8 cellular contexts compared by ENCODE assay signal in the genomic region with DNA sequence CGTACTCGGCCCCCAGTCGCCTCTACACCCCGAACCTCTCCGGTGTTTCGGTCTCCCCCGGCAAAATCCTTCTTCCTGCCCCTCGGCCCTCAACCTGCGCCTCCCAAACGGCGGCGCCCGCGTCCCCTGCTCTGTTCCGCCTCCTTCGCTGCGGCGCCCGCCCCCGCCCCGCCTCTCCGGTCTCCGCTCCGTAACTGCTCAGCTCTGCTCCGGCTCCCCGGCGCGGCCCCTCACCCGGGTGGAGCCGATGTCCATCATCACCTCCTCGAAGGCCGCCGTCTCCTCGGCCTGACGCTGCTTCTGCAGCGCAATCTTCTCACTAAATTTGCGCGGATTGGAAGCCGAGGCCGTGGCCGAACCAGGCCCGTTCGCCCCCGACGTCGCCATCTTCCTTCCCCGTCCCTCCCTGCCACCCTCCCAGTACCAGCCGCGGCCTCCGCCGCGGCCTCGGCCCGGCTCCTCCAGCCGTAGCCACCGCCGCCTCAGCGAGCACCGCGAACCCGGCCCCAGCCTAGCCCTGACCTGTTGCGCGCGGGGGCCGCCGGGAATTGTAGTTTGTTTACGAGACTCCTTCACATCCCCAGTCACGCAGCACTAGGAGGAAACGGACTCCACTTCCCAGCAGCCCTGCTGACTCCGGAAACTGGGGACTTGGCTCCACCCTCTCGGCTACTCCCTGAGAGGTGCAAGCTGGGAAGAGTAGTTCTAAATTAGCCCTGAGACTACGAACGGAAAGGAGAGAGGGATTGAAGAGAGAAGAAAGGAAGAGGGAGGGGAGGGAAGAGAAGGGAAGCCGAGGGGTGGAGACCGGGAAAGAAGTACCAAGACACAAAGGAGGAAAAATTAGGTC. TPM values are rescaled to one million over a fixed set of nuclear protein-coding genes. Genes with fewer than 3 reads are reported as not detected.
DNase-seq lines count a peak whose midpoint lies in the region; ATAC-seq, FAIRE-seq and TF ChIP-seq lines count a peak whose summit lies in the region.

A gene with protein sequence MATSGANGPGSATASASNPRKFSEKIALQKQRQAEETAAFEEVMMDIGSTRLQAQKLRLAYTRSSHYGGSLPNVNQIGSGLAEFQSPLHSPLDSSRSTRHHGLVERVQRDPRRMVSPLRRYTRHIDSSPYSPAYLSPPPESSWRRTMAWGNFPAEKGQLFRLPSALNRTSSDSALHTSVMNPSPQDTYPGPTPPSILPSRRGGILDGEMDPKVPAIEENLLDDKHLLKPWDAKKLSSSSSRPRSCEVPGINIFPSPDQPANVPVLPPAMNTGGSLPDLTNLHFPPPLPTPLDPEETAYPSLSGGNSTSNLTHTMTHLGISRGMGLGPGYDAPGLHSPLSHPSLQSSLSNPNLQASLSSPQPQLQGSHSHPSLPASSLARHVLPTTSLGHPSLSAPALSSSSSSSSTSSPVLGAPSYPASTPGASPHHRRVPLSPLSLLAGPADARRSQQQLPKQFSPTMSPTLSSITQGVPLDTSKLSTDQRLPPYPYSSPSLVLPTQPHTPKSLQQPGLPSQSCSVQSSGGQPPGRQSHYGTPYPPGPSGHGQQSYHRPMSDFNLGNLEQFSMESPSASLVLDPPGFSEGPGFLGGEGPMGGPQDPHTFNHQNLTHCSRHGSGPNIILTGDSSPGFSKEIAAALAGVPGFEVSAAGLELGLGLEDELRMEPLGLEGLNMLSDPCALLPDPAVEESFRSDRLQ (minus strand): TSS at position 502 of the 850 bp plus-strand sequence. CDS start 115 bp downstream, at position 387.

- no peaks in the 10 kb centered on the region for H3K27me3 Mint-ChIP-seq in activated naive CD8-positive, alpha-beta T cell treated with anti-CD3 and anti-CD28 coated beads, Interleukin-2, amount 50 U/mL, for 24 hours

- H3K4me3 ChIP-seq in GM12875 (ENCODE audit: low read depth, low read length) (peak within 1 kb of the TSS; percentile 98), pancreas (peak within 1 kb of the TSS; percentile 67 to 91 (median 78)), tibial artery (peak within 1 kb of the TSS; percentile 78 to 83)

- FAIRE-seq in pancreas (lab: Jason Lieb, UNC), result peak; percentile 47

- WGBS in pancreas, 2 donors, result 1% methylated on average over 74 of the region's 75 CpGs

- peak within 1 kb of the TSS; percentile 93 for H3K4me3 Mint-ChIP-seq in activated naive CD8-positive, alpha-beta T cell treated with anti-CD3 and anti-CD28 coated beads, Interleukin-2, amount 50 U/mL, for 24 hours

- peaks cover 61% of the 10 kb centered on the region for H3K4me1 Mint-ChIP-seq in activated naive CD8-positive, alpha-beta T cell treated with anti-CD3 and anti-CD28 coated beads, Interleukin-2, amount 50 U/mL, for 24 hours

- intact Hi-C loops in Right ventricle myocardium superior (cut with DNase I), result no loop called here
- intact Hi-C loops in pancreas (cut with DNase I), result no loop called here
- intact Hi-C loops in tibial artery (cut with DNase I; ENCODE audit: low total_unique reads), result no loop called here

- H3K27me3 ChIP-seq in pancreas, result no peaks in the 10 kb centered on the region
- no peaks in the 10 kb centered on the region for H3K27me3 ChIP-seq in tibial artery

- H3K4me1 ChIP-seq in pancreas (peaks cover 7 to 27% (median 10%) of the 10 kb centered on the region in 3 donors), tibial artery (peaks cover 0 to 57% (median 49%) of the 10 kb centered on the region in 4 donors)

- peak within 1 kb of the TSS; percentile 90 for H3K27ac Mint-ChIP-seq in activated naive CD8-positive, alpha-beta T cell treated with anti-CD3 and anti-CD28 coated beads, Interleukin-2, amount 50 U/mL, for 24 hours

- H3K27ac ChIP-seq in pancreas, result peak within 1 kb of the TSS; percentile 63 to 91 (median 73)
- peak within 1 kb of the TSS; percentile 86 to 92 for H3K27ac ChIP-seq in tibial artery

- DNase-seq in NCI-H1417 treated with DMSO at 0.1 percent for 48 hours (lab: John Stamatoyannopoulos, UW), result peak; percentile 85
- peak; percentile 98 for DNase-seq in SW480 (ENCODE audit: low spot score)
- DNase-seq in activated naive CD8-positive, alpha-beta T cell treated with anti-CD3 and anti-CD28 coated beads, Interleukin-2, amount 50 U/mL, for 24 hours, result peak; percentile 96
- peak; percentile 100 for DNase-seq in Right ventricle myocardium superior
- peak; percentile 95 to 99 (median 98) for DNase-seq in pancreas
- DNase-seq in tibial artery, result peak; percentile 99 to 100

- TF ChIP-seq CTCF in GM12875 (IDR thresholded peaks at IDR 0.05; ENCODE audit: borderline replicate concordance, insufficient read depth, low read depth, low read length) (no peak), pancreas (IDR thresholded peaks at IDR 0.05) (no peak), tibial artery (IDR thresholded peaks at IDR 0.05) (peak in 1 of 2 experiments; percentile 4)

- H3K36me3 Mint-ChIP-seq in activated naive CD8-positive, alpha-beta T cell treated with anti-CD3 and anti-CD28 coated beads, Interleukin-2, amount 50 U/mL, for 24 hours (ENCODE audit: low read depth), result peaks cover 23% of the 10 kb centered on the region

- peak; percentile 85 for ATAC-seq in HG02798 (IDR thresholded peaks at IDR 0.05; ENCODE audit: poor library complexity, unreplicated experiment)
- ATAC-seq in activated naive CD8-positive, alpha-beta T cell treated with anti-CD3 and anti-CD28 coated beads, Interleukin-2, amount 50 U/mL, for 24 hours, result peak; percentile 90
- peak; percentile 90 for ATAC-seq in Right ventricle myocardium superior (ENCODE audit: poor library complexity)
- peak; percentile 85 to 90 (median 88) for ATAC-seq in pancreas

- no peaks in the 10 kb centered on the region for H3K9me3 Mint-ChIP-seq in activated naive CD8-positive, alpha-beta T cell treated with anti-CD3 and anti-CD28 coated beads, Interleukin-2, amount 50 U/mL, for 24 hours

- H3K9me3 ChIP-seq in pancreas (no peaks in the 10 kb centered on the region), tibial artery (no peaks in the 10 kb centered on the region)

- H3K36me3 ChIP-seq in pancreas, result peaks cover 0 to 7% (median 0%) of the 10 kb centered on the region in 3 donors
- peaks cover 9 to 32% (median 28%) of the 10 kb centered on the region in 3 donors for H3K36me3 ChIP-seq in tibial artery

RNA-seq across cellular contexts. Expression of the gene that starts here (rescaled TPM):
- total RNA-seq in Right ventricle myocardium superior (20.8 TPM), pancreas (10 to 100 TPM; 13.4 to 27.6 (median 18.3) TPM)
- 10 to 100 TPM; 36.9 to 48.6 TPM for polyA plus RNA-seq in pancreas

Comparison
In these comparisons a context has a peak if more than half of its experiments do, and no peak if none do; other contexts are left out.
1. Peak in every context shown above with its lines: DNase-seq, ATAC-seq, H3K4me3 ChIP-seq and H3K27ac ChIP-seq.